7 cellular contexts compared by ENCODE assay signal in the genomic region with DNA sequence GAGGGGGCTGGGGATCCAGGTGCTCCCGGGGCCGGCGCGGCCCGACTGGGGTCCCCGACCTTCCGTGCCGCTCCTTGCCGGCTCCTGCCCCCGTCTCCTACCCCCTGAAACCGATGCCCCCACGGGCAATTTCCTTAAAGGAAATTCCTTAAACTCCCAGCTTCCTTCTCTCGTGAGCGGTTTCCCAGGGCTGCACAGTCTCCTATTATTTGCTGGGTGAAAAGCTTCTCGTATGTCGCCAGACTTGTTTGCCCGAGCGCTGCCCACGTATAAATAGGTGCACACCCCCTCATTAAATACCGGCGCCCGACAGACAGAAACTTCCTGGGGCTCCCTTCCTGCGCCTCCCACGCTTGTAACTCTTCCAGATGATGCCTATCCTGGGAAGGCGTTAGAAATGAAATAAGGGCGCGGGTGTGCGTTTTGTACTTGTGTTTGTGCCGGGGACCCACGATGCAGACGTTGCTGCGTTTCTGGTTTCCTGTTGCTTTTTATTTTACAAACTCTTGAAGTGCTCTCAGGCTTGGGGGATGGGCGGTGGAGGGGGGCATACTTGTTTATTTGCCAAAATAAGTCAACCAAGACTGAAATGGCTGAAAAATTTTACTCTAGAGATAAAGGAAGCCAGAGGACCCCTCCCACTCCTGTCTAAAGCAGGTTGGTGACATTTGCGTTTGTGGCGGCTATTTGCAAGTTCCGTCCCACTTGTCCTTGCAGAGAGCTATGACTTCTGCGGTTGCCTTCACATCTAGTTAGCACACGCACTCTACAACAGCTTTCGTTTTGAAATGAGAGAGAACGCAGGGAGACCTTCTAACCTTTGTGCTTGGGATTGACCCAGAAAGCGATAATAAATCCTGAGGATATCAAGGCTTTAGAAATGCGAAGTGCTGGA. TPM values are rescaled to one million over a fixed set of nuclear protein-coding genes. Genes with fewer than 3 reads are reported as not detected.
DNase-seq lines count a peak whose midpoint lies in the region; ATAC-seq, FAIRE-seq and TF ChIP-seq lines count a peak whose summit lies in the region.

No MANE protein-coding gene starts in this region.

- H4K20me1 ChIP-seq in K562 (replicated peaks; ENCODE audit: control insufficient read depth, insufficient read depth, low read length), result 0 out of 2 replicates have a peak, but pooled peaks cover 10% of the 10 kb centered on the region

- H3K36me3 ChIP-seq in SJCRH30, result no peaks in the 10 kb centered on the region
- peaks cover 2% of the 10 kb centered on the region; the same call in 2 of the 3 replicates for H3K36me3 ChIP-seq in K562 (ENCODE audit: control insufficient read depth, insufficient read depth, low read length)
- no peaks in the 10 kb centered on the region for H3K36me3 ChIP-seq in skeletal muscle satellite cell (ENCODE audit: insufficient read depth, low read length)

- TF ChIP-seq RAD21 in K562 (CRISPR knock-in tag; conservative IDR thresholded peaks at IDR 0.05 in 1 of 2, IDR thresholded peaks at IDR 0.05 in 1 of 2), result no peak

- no TSS peak for BruUV-seq in K562 (replicated peaks; lab: Mats Ljungman, UMichigan)

- H3K4me1 ChIP-seq in SJCRH30 (peaks cover 3% of the 10 kb centered on the region), K562 (replicated peaks in 1 of 2; ENCODE audit: control insufficient read depth in 2 of 2, insufficient read depth in 2 of 2, low read length in 2 of 2) (peaks cover 21 to 30% of the 10 kb centered on the region in 2 experiments), skeletal muscle satellite cell (ENCODE audit: control insufficient read depth, insufficient read depth, low read length) (peaks cover 36% of the 10 kb centered on the region)

- ATAC-seq in HG03103 (IDR thresholded peaks at IDR 0.05; ENCODE audit: low read depth, unreplicated experiment), result peak; percentile 52
- peak; percentile 65 for ATAC-seq in K562
- no peak for ATAC-seq in HG02571 (IDR thresholded peaks at IDR 0.05; ENCODE audit: unreplicated experiment)

- no peaks in the 10 kb centered on the region for H3K27me3 ChIP-seq in SJCRH30
- H3K27me3 ChIP-seq in K562 (ENCODE audit: control insufficient read depth in 2 of 2, insufficient read depth in 2 of 2, low read length in 2 of 2), result no peaks in the 10 kb centered on the region
- no peaks in the 10 kb centered on the region for H3K27me3 ChIP-seq in skeletal muscle satellite cell (ENCODE audit: control insufficient read depth, insufficient read depth, low read length)

- H3K9ac ChIP-seq in K562 (ENCODE audit: insufficient read depth in 1 of 2, low read depth in 2 of 2, low read length in 2 of 2) (peak overlapping the region; percentile 56 to 92), skeletal muscle satellite cell (ENCODE audit: low read depth, low read length) (peak overlapping the region; percentile 75)

- no peaks in the 10 kb centered on the region for H3K9me1 ChIP-seq in K562 (ENCODE audit: control insufficient read depth, insufficient read depth, low read length)

- in situ Hi-C loops in K562 (cut with MboI), result no loop called here

- no peak for TF ChIP-seq CTCF in GM12864 (IDR thresholded peaks at IDR 0.05; ENCODE audit: low read depth, low read length, missing control alignments)
- TF ChIP-seq CTCF in K562 (IDR thresholded peaks at IDR 0.05 in 2 of 3, conservative IDR thresholded peaks at IDR 0.05 in 1 of 3; ENCODE audit: insufficient read depth in 2 of 3, low read depth in 1 of 3, low read length in 3 of 3), result no peak

- H2AFZ ChIP-seq in K562 (ENCODE audit: low read depth, low read length), result peak overlapping the region; percentile 63

- DNase-seq in GM12864 (ENCODE audit: low read depth) (peak; percentile 57), SJCRH30 (peak in 1 of 2 experiments; percentile 24), K562 (ENCODE audit: extremely low read depth in 1 of 4, low spot score in 3 of 4) (peak; percentile 52 to 71 (median 60))

- intact Hi-C loops in K562 (cut with micrococcal nuclease), result no loop called here

- FAIRE-seq in K562 (lab: Jason Lieb, UNC), result peak; percentile 48

- TF ChIP-seq EP300 in K562 (IDR thresholded peaks at IDR 0.05; ENCODE audit: low read length), result no peak

- 2% methylated on average over 39 of the region's 42 CpGs for WGBS in K562 (ENCODE audit: insufficient coverage, low coverage, missing lambda C conversion rate)

- CTCF ChIA-PET in K562 (lab: Yijun Ruan, JAX; ENCODE audit: low intra/inter-chr PET ratio), result interaction anchor here (0.6 to 0.8 kb wide), 2 partner anchors 13 to 43 kb away, joined by 3 to 6 read pairs; no protein-coding TSS in a partner anchor

- peaks cover 19% of the 10 kb centered on the region for H3K79me2 ChIP-seq in K562 (ENCODE audit: control insufficient read depth, insufficient read depth, low read length)

- H3K4me3 ChIP-seq in GM12864 (ENCODE audit: low read depth, low read length) (peak overlapping the region; percentile 69), SJCRH30 (peak overlapping the region; percentile 58), K562 (peak overlapping the region; percentile 60), iPS-18c (ENCODE audit: insufficient read depth, low read depth, low read length) (peak overlapping the region; percentile 54), skeletal muscle satellite cell (ENCODE audit: low read length) (peak overlapping the region; percentile 72)

- TF ChIP-seq POLR2A in K562 (conservative IDR thresholded peaks at IDR 0.05), result no peak

- POLR2A ChIA-PET in K562 (lab: Yijun Ruan, JAX), result interaction anchor here (0.6 to 1.5 kb wide), 8 partner anchors 17 to 760 kb away, joined by 3 to 4 read pairs (median 3); a partner anchor contains a TSS

- H3K4me2 ChIP-seq in K562 (ENCODE audit: insufficient read depth, low read length) (peak overlapping the region; percentile 83), skeletal muscle satellite cell (ENCODE audit: low read length) (peak overlapping the region; percentile 90)

- H3K9me3 ChIP-seq in SJCRH30 (replicated peaks), result no peaks in the 10 kb centered on the region
- no peaks in the 10 kb centered on the region for H3K9me3 ChIP-seq in K562 (replicated peaks; ENCODE audit: control insufficient read depth, insufficient read depth, low read depth, low read length)
- H3K9me3 ChIP-seq in iPS-18c (ENCODE audit: control insufficient read depth, insufficient read depth, low read length), result no peaks in the 10 kb centered on the region
- H3K9me3 ChIP-seq in skeletal muscle satellite cell (replicated peaks; ENCODE audit: low read length), result no peaks in the 10 kb centered on the region

- H3K27ac ChIP-seq in SJCRH30 (no peak overlapping the region), K562 (ENCODE audit: extremely low read depth, low read depth, low read length) (peak overlapping the region; percentile 50; the same call in 1 of the 3 replicates)

TF ChIP-seq in K562, 482 proteins besides CTCF, POLR2A, EP300 and RAD21 (continues in another document):
- TF ChIP-seq, protein P1, sequence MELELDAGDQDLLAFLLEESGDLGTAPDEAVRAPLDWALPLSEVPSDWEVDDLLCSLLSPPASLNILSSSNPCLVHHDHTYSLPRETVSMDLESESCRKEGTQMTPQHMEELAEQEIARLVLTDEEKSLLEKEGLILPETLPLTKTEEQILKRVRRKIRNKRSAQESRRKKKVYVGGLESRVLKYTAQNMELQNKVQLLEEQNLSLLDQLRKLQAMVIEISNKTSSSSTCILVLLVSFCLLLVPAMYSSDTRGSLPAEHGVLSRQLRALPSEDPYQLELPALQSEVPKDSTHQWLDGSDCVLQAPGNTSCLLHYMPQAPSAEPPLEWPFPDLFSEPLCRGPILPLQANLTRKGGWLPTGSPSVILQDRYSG (tag; conservative IDR thresholded peaks at IDR 0.05; ENCODE audit: low read depth), result no peak
- peak; percentile 80 for TF ChIP-seq EGR1 (conservative IDR thresholded peaks at IDR 0.05)

RNA-seq across cellular contexts. Expression of a gene that starts 1.0 kb away (rescaled TPM):
- total RNA-seq in SJCRH30 (2014; rRNA removed; shearing (Covaris generic)), result 6.5 and 9.8 TPM in 2 replicates
- 70.1 and 194 TPM in 2 replicates for total RNA-seq in K562 (2011; cell fraction: chromatin; rRNA removed; ENCODE audit: low replicate concordance)
- 103 and 109 TPM in 2 replicates for total RNA-seq in K562 (2011; cell fraction: nucleolus; rRNA removed)
- 63.5 and 76.8 TPM in 2 replicates for total RNA-seq in K562 (2011; cell fraction: nucleoplasm; rRNA removed)
- total RNA-seq in K562 (2014; rRNA removed), result 29.2 and 30.4 TPM in 2 replicates
- total RNA-seq in K562 (2014; rRNA removed; fragmentation: Illumina TruSeq; extraction: Trizol), result 6.4 and 8.6 TPM in 2 replicates
- 12.0 and 13.2 TPM in 2 replicates for total RNA-seq in K562 (2015; rRNA removed; fragmentation: Illumina TruSeq; extraction: Trizol)
- total RNA-seq in K562 (2021), result 27.8 and 31.0 TPM in 2 replicates
- polyA plus RNA-seq in K562 (2011; rRNA removed), result 14.2 and 17.2 TPM in 2 replicates
- 8.8 and 22.2 TPM in 2 replicates for polyA plus RNA-seq in K562 (2011; cell fraction: cytosol; rRNA removed)
- polyA plus RNA-seq in K562 (2011; cell fraction: nucleus; rRNA removed), result 107 and 176 TPM in 2 replicates
- polyA plus RNA-seq in K562 (2012), result 15.6 and 30.3 TPM in 2 replicates
- 21.7 and 33.6 TPM in 2 replicates for polyA plus RNA-seq in K562 (2014; fragmentation: Illumina TruSeq; extraction: Trizol)
- under 1 TPM; 0.15 to 0.45 TPM for polyA plus RNA-seq in K562 (2014; fragmentation: Nextera tagmentation; extraction: Ambion mirVana)
- polyA plus RNA-seq in K562 (2014; rRNA removed), result 27.0 and 29.1 TPM in 2 replicates
- polyA minus RNA-seq in K562 (2011; rRNA and poly(A)+ RNA removed), result 5.7 and 11.0 TPM in 2 replicates
- polyA minus RNA-seq in K562 (2011; cell fraction: cytosol; rRNA and poly(A)+ RNA removed), result 6.4 and 7.5 TPM in 2 replicates
- polyA minus RNA-seq in K562 (2011; cell fraction: nucleus; rRNA and poly(A)+ RNA removed), result 23.3 and 26.9 TPM in 2 replicates
- total RNA-seq in skeletal muscle satellite cell (2012; rRNA removed), result 20.5 and 30.2 TPM in 2 replicates

RNA-seq across cellular contexts. Expression of a gene that starts 59.6 kb away (rescaled TPM):
- total RNA-seq in SJCRH30 (2014; rRNA removed; shearing (Covaris generic)), result 33.2 and 34.2 TPM in 2 replicates
- 49.3 and 58.0 TPM in 2 replicates for total RNA-seq in K562 (2011; cell fraction: chromatin; rRNA removed; ENCODE audit: low replicate concordance)
- 33.2 and 33.4 TPM in 2 replicates for total RNA-seq in K562 (2011; cell fraction: nucleolus; rRNA removed)
- 41.1 and 66.6 TPM in 2 replicates for total RNA-seq in K562 (2011; cell fraction: nucleoplasm; rRNA removed)
- 27.9 and 34.1 TPM in 2 replicates for total RNA-seq in K562 (2014; rRNA removed)
- 9.5 and 12.3 TPM in 2 replicates for total RNA-seq in K562 (2014; rRNA removed; fragmentation: Illumina TruSeq; extraction: Trizol)
- total RNA-seq in K562 (2015; rRNA removed; fragmentation: Illumina TruSeq; extraction: Trizol), result 18.1 and 18.5 TPM in 2 replicates
- 35.8 and 37.4 TPM in 2 replicates for total RNA-seq in K562 (2021)
- polyA plus RNA-seq in K562 (2011; rRNA removed), result 13.8 TPM in 2 replicates
- 19.4 and 30.1 TPM in 2 replicates for polyA plus RNA-seq in K562 (2011; cell fraction: cytosol; rRNA removed)
- polyA plus RNA-seq in K562 (2011; cell fraction: nucleus; rRNA removed), result 22.7 and 30.0 TPM in 2 replicates
- 18.5 and 22.9 TPM in 2 replicates for polyA plus RNA-seq in K562 (2012)
- polyA plus RNA-seq in K562 (2014; fragmentation: Illumina TruSeq; extraction: Trizol), result 17.9 and 24.0 TPM in 2 replicates
- under 1 TPM; 0.28 to 0.34 TPM for polyA plus RNA-seq in K562 (2014; fragmentation: Nextera tagmentation; extraction: Ambion mirVana)
- 24.7 and 33.3 TPM in 2 replicates for polyA plus RNA-seq in K562 (2014; rRNA removed)
- 12.2 and 15.1 TPM in 2 replicates for polyA minus RNA-seq in K562 (2011; rRNA and poly(A)+ RNA removed)
- 13.9 and 17.0 TPM in 2 replicates for polyA minus RNA-seq in K562 (2011; cell fraction: cytosol; rRNA and poly(A)+ RNA removed)
- 11.8 and 13.6 TPM in 2 replicates for polyA minus RNA-seq in K562 (2011; cell fraction: nucleus; rRNA and poly(A)+ RNA removed)
- total RNA-seq in skeletal muscle satellite cell (2012; rRNA removed), result 19.2 and 22.1 TPM in 2 replicates
